ENCODE assay signal across 10 cellular contexts in genomic region chr6:157867155-157867559, GRCh38. TPM values are rescaled to one million over a fixed set of nuclear protein-coding genes. Genes with fewer than 3 reads are reported as not detected.
DNase-seq lines count a peak whose midpoint lies in the region; ATAC-seq and TF ChIP-seq lines count a peak whose summit lies in the region.
"Had no signal": no experiment of that assay in that cellular context is flagged by ENCODE, and none has a peak within 500 bp of the region (broad histone marks: within the 10 kb centered on the region; RNA-seq: fewer than 3 reads in every experiment).

No MANE protein-coding gene starts in this region.

- H3K4me3 Mint-ChIP-seq in CD8-positive, alpha-beta T cell: no peak overlapping the region

- no peak overlapping the region for H3K27ac ChIP-seq in CD8-positive, alpha-beta T cell (ENCODE audit: low read depth, low read length)
- no peak overlapping the region for H3K27ac ChIP-seq in right atrium auricular region

- peaks cover 11% of the 10 kb centered on the region for H3K4me1 ChIP-seq in CD8-positive, alpha-beta T cell (ENCODE audit: insufficient read depth, low read length)
- H3K4me1 ChIP-seq in right atrium auricular region: peaks cover 0 to 22% of the 10 kb centered on the region in 2 donors

- peaks cover 5% of the 10 kb centered on the region for H3K36me3 Mint-ChIP-seq in CD8-positive, alpha-beta T cell

- H3K4me3 ChIP-seq in CD8-positive, alpha-beta T cell (ENCODE audit: low read depth, low read length): no peak overlapping the region
- H3K4me3 ChIP-seq in astrocyte of the spinal cord (ENCODE audit: low read depth, low read length) (no peak overlapping the region), right atrium auricular region (no peak overlapping the region)
- H3K4me3 ChIP-seq: mucosa of descending colon had no signal

- in situ Hi-C loops in astrocyte of the spinal cord (cut with HindIII; ENCODE audit: low sequenced_read_pairs): no loop called here

- no peaks in the 10 kb centered on the region for H3K27me3 ChIP-seq in CD8-positive, alpha-beta T cell (ENCODE audit: insufficient read depth, low read length)
- H3K27me3 ChIP-seq in right atrium auricular region: no peaks in the 10 kb centered on the region

- peaks cover 35% of the 10 kb centered on the region for H3K4me1 Mint-ChIP-seq in CD8-positive, alpha-beta T cell (ENCODE audit: low read depth)

- peak in 3 of 7 experiments; percentile 26 to 34 (median 28) for DNase-seq in CD8-positive, alpha-beta T cell
- DNase-seq in NCI-H69 (lab: John Stamatoyannopoulos, UW): peak; percentile 55
- peak; percentile 64 for DNase-seq in astrocyte of the spinal cord (ENCODE audit: low read depth, low spot score)
- DNase-seq in lung microvascular endothelial cell (ENCODE audit: low read depth in 2 of 2): peak; percentile 62 to 80
- DNase-seq in posterior vena cava (ENCODE audit: low spot score): no peak
- no peak for DNase-seq in NCI-H526 treated with DMSO at 0.1 percent for 48 hours (lab: John Stamatoyannopoulos, UW)
- DNase-seq in right atrium auricular region (ENCODE audit: low spot score): no peak
- DNase-seq: mucosa of descending colon, NCI-H446 treated with DMSO at 0.1 percent for 48 hours had no signal

- H3K27me3 Mint-ChIP-seq in CD8-positive, alpha-beta T cell (ENCODE audit: low read depth): no peaks in the 10 kb centered on the region

- ATAC-seq in CD8-positive, alpha-beta T cell: peak; percentile 50
- ATAC-seq in HG03025 (IDR thresholded peaks at IDR 0.05; ENCODE audit: low FRiP score, unreplicated experiment): no peak
- ATAC-seq: mucosa of descending colon had no signal

- peaks cover 5% of the 10 kb centered on the region for H3K36me3 ChIP-seq in CD8-positive, alpha-beta T cell (ENCODE audit: insufficient read depth, low read length)
- peaks cover 31% of the 10 kb centered on the region for H3K36me3 ChIP-seq in right atrium auricular region

- no peaks in the 10 kb centered on the region for H3K9me3 Mint-ChIP-seq in CD8-positive, alpha-beta T cell

- no peaks in the 10 kb centered on the region for H3K9me3 ChIP-seq in CD8-positive, alpha-beta T cell (ENCODE audit: low read length)
- H3K9me3 ChIP-seq in right atrium auricular region: no peaks in the 10 kb centered on the region
- H3K9me3 ChIP-seq: mucosa of descending colon had no signal

- CTCF ChIA-PET in CD8-positive, alpha-beta T cell (lab: Charles Lee): interaction anchor here (1.3 to 1.4 kb wide), 2 partner anchors 110 kb away, joined by 5 to 7 read pairs; no protein-coding TSS in a partner anchor

- TF ChIP-seq CTCF in CD8-positive, alpha-beta T cell (IDR thresholded peaks at IDR 0.05): no peak
- TF ChIP-seq CTCF in astrocyte of the spinal cord (IDR thresholded peaks at IDR 0.05; ENCODE audit: low read depth, low read length) (no peak), right atrium auricular region (IDR thresholded peaks at IDR 0.05) (no peak)

- intact Hi-C loops in CD8-positive, alpha-beta T cell (cut with DNase I, micrococcal nuclease): loop anchor here in 1 of 2 experiments (5.0 kb wide), 1 partner anchor 45 kb away; the partner anchor contains the start of gene SNX9
- intact Hi-C loops in posterior vena cava (cut with DNase I): no loop called here

- POLR2A ChIA-PET in CD8-positive, alpha-beta T cell (lab: Charles Lee): no interaction called here

- peak overlapping the region; percentile 55 for H3K27ac Mint-ChIP-seq in CD8-positive, alpha-beta T cell

RNA-seq across cellular contexts. Expression of gene SNX9, which starts 44.1 kb away (rescaled TPM):
- total RNA-seq in CD8-positive, alpha-beta T cell: 10 to 100 TPM; 54.8 to 63.2 TPM
- total RNA-seq in lung microvascular endothelial cell (31.6 and 50.8 TPM in 2 replicates), posterior vena cava (100 to 1,000 TPM in 1 of 2 donors, 10 to 100 TPM in 1; 82.2 to 103 TPM), right atrium auricular region (10 to 100 TPM; 26.6 to 39.4 TPM)

Comparison
In these comparisons a context has a peak if more than half of its experiments do, and no peak if none do; other contexts are left out.
1. DNase-seq: peak in NCI-H69 (single experiment), astrocyte of the spinal cord (single experiment) and lung microvascular endothelial cell (2 of 2); none in posterior vena cava (single experiment), NCI-H526 treated with DMSO at 0.1 percent for 48 hours (single experiment) and right atrium auricular region (single experiment).